Comparison of ENCODE assay signal across 20 cellular contexts in the genomic region with DNA sequence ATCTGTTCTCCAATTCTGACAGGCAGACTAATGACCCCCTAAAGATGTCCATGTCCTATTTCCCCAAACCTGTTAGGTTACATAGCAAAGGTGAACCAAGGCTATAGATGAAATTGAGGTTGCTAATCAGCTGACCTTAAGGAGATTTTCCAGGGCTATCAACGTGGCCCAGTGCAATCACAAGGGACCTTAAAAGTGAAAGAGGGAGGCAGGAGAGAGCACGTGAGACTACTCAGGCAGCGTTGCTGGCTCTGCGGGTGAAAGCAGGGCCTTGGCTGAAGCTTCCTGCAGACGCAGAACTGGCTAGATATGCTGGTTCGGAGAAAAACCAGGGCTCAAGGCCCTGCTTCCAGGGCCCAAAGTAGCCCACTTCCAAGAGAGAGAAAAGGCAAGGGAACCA.
DNase-seq lines count a peak whose midpoint lies in the region; ATAC-seq and TF ChIP-seq lines count a peak whose summit lies in the region.
"Had no signal": no experiment of that assay in that cellular context is flagged by ENCODE, and none has a peak within 500 bp of the region (broad histone marks: within the 10 kb centered on the region; RNA-seq: fewer than 3 reads in every experiment).

No MANE protein-coding gene starts in this region.

- H3K18ac ChIP-seq in neuronal stem cell (ENCODE audit: low read length) = no peak overlapping the region

- no peak overlapping the region for H3K4me3 ChIP-seq in Caco-2 (ENCODE audit: low read depth, low read length)
- H3K4me3 ChIP-seq in neuronal stem cell (ENCODE audit: low read length in 2 of 2) = no peak overlapping the region
- H3K4me3 ChIP-seq: BLaER1 treated with 17β-estradiol and CSF1 and Interleukin-3, amounts not matched to agents 10 nM and 100 nM; cardiac muscle cell; left lung; neural progenitor cell had no signal

- no peaks in the 10 kb centered on the region for H3K27me3 Mint-ChIP-seq in Caco-2 (ENCODE audit: insufficient read depth, unreplicated experiment)
- H3K27me3 Mint-ChIP-seq in progenitor cell of endocrine pancreas = no peaks in the 10 kb centered on the region

- H3K27ac ChIP-seq in angular gyrus (ENCODE audit: low read depth, low read length) (peak overlapping the region; percentile 93), neuronal stem cell (replicated peaks; ENCODE audit: low read length) (no peak overlapping the region)
- H3K27ac ChIP-seq: BLaER1 treated with 17β-estradiol and CSF1 and Interleukin-3, amounts not matched to agents 10 nM and 100 nM; cardiac muscle cell; left lung; neural progenitor cell had no signal

- H3K4me2 ChIP-seq in neuronal stem cell (ENCODE audit: insufficient read depth, low read length, poor library complexity, severe bottlenecking) = no peak overlapping the region
- H3K4me2 ChIP-seq: BLaER1 treated with 17β-estradiol and CSF1 and Interleukin-3, amounts not matched to agents 10 nM and 100 nM; neural progenitor cell had no signal

- no peak overlapping the region for H3K4ac ChIP-seq in neuronal stem cell (ENCODE audit: low read length)

- DNase-seq in Caco-2 (no peak), left cardiac atrium (peak; percentile 26), progenitor cell of endocrine pancreas (ENCODE audit: low spot score, unreplicated experiment) (no peak), neuronal stem cell (ENCODE audit: low spot score) (no peak), activated gamma-delta T cell (lab: John Stamatoyannopoulos, UW) (no peak)
- DNase-seq in activated T-cell treated with anti-CD3 and anti-CD28 coated beads, Interleukin-2, amount 50 U/mL, for 1 hour = no peak
- DNase-seq: activated CD8-positive, alpha-beta memory T cell treated with anti-CD3 and anti-CD28 coated beads, Interleukin-2, amount 50 U/mL, for 4 hours; activated effector memory CD4-positive, alpha-beta T cell treated with anti-CD3 and anti-CD28 coated beads, Interleukin-2, amount 50 U/mL, for 16 hours; erythroblast; GDM1; left lung; NCI-H2227 treated with DMSO at 0.1 percent for 48 hours; NCI-H774; stimulated activated CD8-positive, alpha-beta memory T cell treated with anti-CD3 and anti-CD28 coated beads, Interleukin-4, amount 100 ng/mL, for 48 hours had no signal

- H4K8ac ChIP-seq in neuronal stem cell (ENCODE audit: low read depth, low read length) = no peak overlapping the region

- H2BK5ac ChIP-seq in neuronal stem cell (ENCODE audit: low read length) = no peak overlapping the region

- no peaks in the 10 kb centered on the region for H3K36me3 ChIP-seq in Caco-2 (ENCODE audit: control insufficient read depth, insufficient read depth, low read length)
- no peaks in the 10 kb centered on the region for H3K36me3 ChIP-seq in neuronal stem cell (replicated peaks in 1 of 2; ENCODE audit: control insufficient read depth in 2 of 2, insufficient read depth in 2 of 2, low read length in 2 of 2)
- H3K36me3 ChIP-seq: BLaER1 treated with 17β-estradiol and CSF1 and Interleukin-3, amounts not matched to agents 10 nM and 100 nM; cardiac muscle cell; left lung; neural progenitor cell had no signal

- H3K9me3 Mint-ChIP-seq in Caco-2 (ENCODE audit: unreplicated experiment) (no peaks in the 10 kb centered on the region), progenitor cell of endocrine pancreas (ENCODE audit: low read depth) (no peaks in the 10 kb centered on the region)
- H3K9me3 Mint-ChIP-seq: neural progenitor cell; T-helper 1 cell treated with Interleukin-12 subunit alpha and Interleukin-12 subunit beta and Interleukin-4 antibody, amounts not matched to agents 30 μg/mL and 1 μg/mL, for 36 hours had no signal

- no peak overlapping the region for H3K14ac ChIP-seq in neuronal stem cell (ENCODE audit: low read length)

- no TSS peak for BruUV-seq in Caco-2 (replicated peaks; lab: Mats Ljungman, UMichigan)

- no peak overlapping the region for H3K23ac ChIP-seq in neuronal stem cell (ENCODE audit: low read depth, low read length, poor library complexity)

- H3K4me1 Mint-ChIP-seq in Caco-2 (ENCODE audit: low read depth, unreplicated experiment) (peaks cover 42% of the 10 kb centered on the region), progenitor cell of endocrine pancreas (ENCODE audit: low read depth) (peaks cover 7% of the 10 kb centered on the region)
- H3K4me1 Mint-ChIP-seq: neural progenitor cell had no signal

- no peak overlapping the region for H2BK15ac ChIP-seq in neuronal stem cell (ENCODE audit: low read length)

- no peak overlapping the region for H3K4me3 Mint-ChIP-seq in Caco-2 (ENCODE audit: unreplicated experiment)
- H3K4me3 Mint-ChIP-seq in progenitor cell of endocrine pancreas (ENCODE audit: low read depth) = no peak overlapping the region
- H3K4me3 Mint-ChIP-seq: neural progenitor cell; T-helper 1 cell treated with Interleukin-12 subunit alpha and Interleukin-12 subunit beta and Interleukin-4 antibody, amounts not matched to agents 30 μg/mL and 1 μg/mL, for 36 hours had no signal

- H3K9ac ChIP-seq in neuronal stem cell (ENCODE audit: low read depth, low read length, poor library complexity) = no peak overlapping the region
- H3K9ac ChIP-seq: BLaER1 treated with 17β-estradiol and CSF1 and Interleukin-3, amounts not matched to agents 10 nM and 100 nM; neural progenitor cell had no signal

- intact Hi-C loops in Caco-2 (cut with micrococcal nuclease; ENCODE audit: unreplicated experiment) (no loop called here), left cardiac atrium (cut with DNase I) (no loop called here)

- H3K27ac Mint-ChIP-seq in Caco-2 (ENCODE audit: unreplicated experiment) (peak overlapping the region; percentile 80), progenitor cell of endocrine pancreas (peak overlapping the region; percentile 46)
- H3K27ac Mint-ChIP-seq: neural progenitor cell; T-helper 1 cell treated with Interleukin-12 subunit alpha and Interleukin-12 subunit beta and Interleukin-4 antibody, amounts not matched to agents 30 μg/mL and 1 μg/mL, for 36 hours had no signal

- no peaks in the 10 kb centered on the region for H3K9me3 ChIP-seq in Caco-2
- H3K9me3 ChIP-seq in neuronal stem cell (replicated peaks in 1 of 2; ENCODE audit: control insufficient read depth in 2 of 2, insufficient read depth in 1 of 2, low read depth in 1 of 2, low read length in 2 of 2) = no peaks in the 10 kb centered on the region
- H3K9me3 ChIP-seq: BLaER1 treated with 17β-estradiol and CSF1 and Interleukin-3, amounts not matched to agents 10 nM and 100 nM; left lung had no signal

- H4K91ac ChIP-seq in neuronal stem cell (ENCODE audit: low read depth, low read length, poor library complexity) = no peak overlapping the region

- POLR2A ChIA-PET in Caco-2 (lab: Charles Lee) = no interaction called here

- peaks cover 73% of the 10 kb centered on the region for H3K4me1 ChIP-seq in Caco-2
- H3K4me1 ChIP-seq in neuronal stem cell (ENCODE audit: control insufficient read depth in 2 of 2, insufficient read depth in 1 of 2, low read depth in 1 of 2, low read length in 2 of 2) = peaks cover 0 to 4% of the 10 kb centered on the region in 2 donors
- H3K4me1 ChIP-seq: BLaER1 treated with 17β-estradiol and CSF1 and Interleukin-3, amounts not matched to agents 10 nM and 100 nM had no signal

- ATAC-seq in left cardiac atrium (peak; percentile 38 to 43), HG02970 (IDR thresholded peaks at IDR 0.05; ENCODE audit: low FRiP score, unreplicated experiment) (no peak)
- ATAC-seq: left lung had no signal

- H2AFZ ChIP-seq in neuronal stem cell (ENCODE audit: low read length) = no peak overlapping the region
- H2AFZ ChIP-seq: neural progenitor cell had no signal

- no CpG with 5 or more reads among the region's 6 CpGs for WGBS in neuronal stem cell (ENCODE audit: extremely low coverage in 2 of 2, insufficient read length in 2 of 2, insufficient replicate concordance in 1 of 2), 2 donors

- H3K36me3 Mint-ChIP-seq in Caco-2 (ENCODE audit: insufficient read depth, unreplicated experiment) (no peaks in the 10 kb centered on the region), progenitor cell of endocrine pancreas (ENCODE audit: insufficient read depth) (no peaks in the 10 kb centered on the region)
- H3K36me3 Mint-ChIP-seq: neural progenitor cell had no signal

- H2BK12ac ChIP-seq in neuronal stem cell (ENCODE audit: low read length) = no peak overlapping the region

- no peak overlapping the region for H2BK120ac ChIP-seq in neuronal stem cell (ENCODE audit: low read depth, low read length)

- no peaks in the 10 kb centered on the region for H3K27me3 ChIP-seq in Caco-2 (replicated peaks; ENCODE audit: control insufficient read depth, insufficient read depth, low read length)
- H3K27me3 ChIP-seq in neuronal stem cell (ENCODE audit: control insufficient read depth in 3 of 3, insufficient read depth in 3 of 3, low read depth in 1 of 3, low read length in 3 of 3) = no peaks in the 10 kb centered on the region
- H3K27me3 ChIP-seq: BLaER1 treated with 17β-estradiol and CSF1 and Interleukin-3, amounts not matched to agents 10 nM and 100 nM; cardiac muscle cell; left lung; neural progenitor cell had no signal

- TF ChIP-seq CTCF in Caco-2 (IDR thresholded peaks at IDR 0.05; ENCODE audit: insufficient read depth in 1 of 2, low read depth in 1 of 2, low read length in 1 of 2, severe bottlenecking in 1 of 2, unreplicated experiment in 1 of 2) (no peak), progenitor cell of endocrine pancreas (IDR thresholded peaks at IDR 0.05; ENCODE audit: unreplicated experiment) (no peak)

- CTCF ChIA-PET in Caco-2 (lab: Charles Lee) = no interaction called here

- no peak overlapping the region for H2AK5ac ChIP-seq in neuronal stem cell (ENCODE audit: low read depth, low read length)

- no peaks in the 10 kb centered on the region for H3K79me1 ChIP-seq in neuronal stem cell (ENCODE audit: low read depth, low read length)
